Comparison of ENCODE assay signal across 12 cellular contexts in the genomic region with DNA sequence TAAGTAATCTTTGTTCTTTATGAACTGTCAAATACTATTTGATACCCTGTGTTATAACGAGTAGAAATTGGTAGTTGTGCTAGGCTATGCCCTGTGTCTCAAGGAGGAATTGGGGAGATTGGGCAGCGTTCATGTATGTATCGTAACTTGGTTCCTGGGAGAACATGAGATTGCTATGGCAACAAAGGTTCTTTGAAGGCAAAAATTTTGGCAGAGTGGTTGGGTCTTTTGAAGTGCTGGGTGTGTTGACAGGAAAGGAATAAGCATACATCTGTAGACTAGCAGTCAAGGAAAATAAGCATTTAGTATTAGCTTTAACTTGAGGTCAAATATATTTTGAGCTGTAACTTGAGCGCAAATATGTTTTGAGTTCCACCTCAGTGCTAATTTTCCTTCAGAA. TPM values are rescaled to one million over a fixed set of nuclear protein-coding genes. Genes with fewer than 3 reads are reported as not detected.
DNase-seq lines count a peak whose midpoint lies in the region; ATAC-seq and TF ChIP-seq lines count a peak whose summit lies in the region.
"Had no signal": no experiment of that assay in that cellular context is flagged by ENCODE, and none has a peak within 500 bp of the region (broad histone marks: within the 10 kb centered on the region; RNA-seq: fewer than 3 reads in every experiment).

No MANE protein-coding gene starts in this region.

- POLR2A ChIA-PET in WTC11 (lab: Charles Lee): no interaction called here

- H3K27me3 ChIP-seq in layer of hippocampus (ENCODE audit: control insufficient read depth, insufficient read depth, low read length): no peaks in the 10 kb centered on the region
- no peaks in the 10 kb centered on the region for H3K27me3 ChIP-seq in colonic mucosa
- H3K27me3 ChIP-seq: SJCRH30 had no signal

- H3K27ac Mint-ChIP-seq in stimulated activated naive CD8-positive, alpha-beta T cell treated with anti-CD3 and anti-CD28 coated beads, Interleukin-15, Interleukin-2, amounts not matched to agents 100 ng/mL and 50 ng/mL, for 24 hours: no peak overlapping the region
- peak overlapping the region; percentile 73; the same call in 1 of the 2 replicates for H3K27ac Mint-ChIP-seq in WTC11

- ATAC-seq in stimulated activated naive CD8-positive, alpha-beta T cell treated with anti-CD3 and anti-CD28 coated beads, Interleukin-15, Interleukin-2, amounts not matched to agents 100 U/mL and 50 U/mL, for 24 hours: no peak
- ATAC-seq in WTC11: no peak

- no peaks in the 10 kb centered on the region for H3K27me3 Mint-ChIP-seq in stimulated activated naive CD8-positive, alpha-beta T cell treated with anti-CD3 and anti-CD28 coated beads, Interleukin-15, Interleukin-2, amounts not matched to agents 100 ng/mL and 50 ng/mL, for 24 hours
- no peaks in the 10 kb centered on the region for H3K27me3 Mint-ChIP-seq in WTC11 (ENCODE audit: low read depth)

- peak overlapping the region; percentile 38 for H3K4me3 Mint-ChIP-seq in stimulated activated naive CD8-positive, alpha-beta T cell treated with anti-CD3 and anti-CD28 coated beads, Interleukin-15, Interleukin-2, amounts not matched to agents 100 ng/mL and 50 ng/mL, for 24 hours
- no peak overlapping the region for H3K4me3 Mint-ChIP-seq in WTC11

- peaks cover 5% of the 10 kb centered on the region for H3K36me3 Mint-ChIP-seq in stimulated activated naive CD8-positive, alpha-beta T cell treated with anti-CD3 and anti-CD28 coated beads, Interleukin-15, Interleukin-2, amounts not matched to agents 100 ng/mL and 50 ng/mL, for 24 hours (ENCODE audit: low read depth)
- H3K36me3 Mint-ChIP-seq in WTC11: no peaks in the 10 kb centered on the region

- H3K4me3 ChIP-seq in colonic mucosa: no peak overlapping the region
- H3K4me3 ChIP-seq: SJCRH30 had no signal

- CTCF ChIA-PET in WTC11 (lab: Charles Lee): no interaction called here

- H3K36me3 ChIP-seq in colonic mucosa: no peaks in the 10 kb centered on the region
- H3K36me3 ChIP-seq: SJCRH30 had no signal

- H3K9me3 Mint-ChIP-seq in stimulated activated naive CD8-positive, alpha-beta T cell treated with anti-CD3 and anti-CD28 coated beads, Interleukin-15, Interleukin-2, amounts not matched to agents 100 ng/mL and 50 ng/mL, for 24 hours: no peaks in the 10 kb centered on the region
- H3K9me3 Mint-ChIP-seq in WTC11: no peaks in the 10 kb centered on the region

- H3K4me1 ChIP-seq in colonic mucosa: no peaks in the 10 kb centered on the region

- H3K9ac ChIP-seq in colonic mucosa (ENCODE audit: low read depth in 2 of 2, low read length in 2 of 2): no peak overlapping the region

- DNase-seq in stimulated activated naive CD8-positive, alpha-beta T cell treated with anti-CD3 and anti-CD28 coated beads, Interleukin-15, Interleukin-2, amounts not matched to agents 100 U/mL and 50 U/mL, for 24 hours: no peak
- DNase-seq in WTC11 (ENCODE audit: low spot score): no peak
- no peak for DNase-seq in colonic mucosa
- no peak for DNase-seq in RKO (ENCODE audit: low spot score)
- no peak for DNase-seq in A172 (ENCODE audit: low spot score)
- DNase-seq in T-helper 1 cell: no peak
- DNase-seq: activated naive CD4-positive, alpha-beta T cell treated with anti-CD3 and anti-CD28 coated beads, Interleukin-2, amount 50 U/mL, for 16 hours; C1 segment of cervical spinal cord; NCI-H2029 treated with DMSO at 0.1 percent for 48 hours had no signal

- H3K4me1 Mint-ChIP-seq in stimulated activated naive CD8-positive, alpha-beta T cell treated with anti-CD3 and anti-CD28 coated beads, Interleukin-15, Interleukin-2, amounts not matched to agents 100 ng/mL and 50 ng/mL, for 24 hours (ENCODE audit: low read depth): peaks cover 61% of the 10 kb centered on the region
- H3K4me1 Mint-ChIP-seq in WTC11: peaks cover 52% of the 10 kb centered on the region

- no peaks in the 10 kb centered on the region for H3K9me3 ChIP-seq in colonic mucosa

- intact Hi-C loops in colonic mucosa (cut with DNase I): no loop called here

- no peak for TF ChIP-seq CTCF in WTC11 (IDR thresholded peaks at IDR 0.05)
- no peak for TF ChIP-seq CTCF in colonic mucosa (IDR thresholded peaks at IDR 0.05)

- H3K27ac ChIP-seq in layer of hippocampus (ENCODE audit: low read depth, low read length) (peak overlapping the region; percentile 18), colonic mucosa (no peak overlapping the region)
- H3K27ac ChIP-seq: SJCRH30 had no signal

TF ChIP-seq in WTC11, 78 proteins besides CTCF, POLR2A, EP300 and RAD21 (continues in another document):
- TF ChIP-seq CBFB (CRISPR knock-in tag; IDR thresholded peaks at IDR 0.05; ENCODE audit: low read depth): no peak
- TF ChIP-seq FOXJ3 (CRISPR knock-in tag; IDR thresholded peaks at IDR 0.05; ENCODE audit: borderline replicate concordance): no peak
- no peak for TF ChIP-seq RELA (CRISPR knock-in tag; IDR thresholded peaks at IDR 0.05; ENCODE audit: borderline replicate concordance)
- TF ChIP-seq, protein P1, sequence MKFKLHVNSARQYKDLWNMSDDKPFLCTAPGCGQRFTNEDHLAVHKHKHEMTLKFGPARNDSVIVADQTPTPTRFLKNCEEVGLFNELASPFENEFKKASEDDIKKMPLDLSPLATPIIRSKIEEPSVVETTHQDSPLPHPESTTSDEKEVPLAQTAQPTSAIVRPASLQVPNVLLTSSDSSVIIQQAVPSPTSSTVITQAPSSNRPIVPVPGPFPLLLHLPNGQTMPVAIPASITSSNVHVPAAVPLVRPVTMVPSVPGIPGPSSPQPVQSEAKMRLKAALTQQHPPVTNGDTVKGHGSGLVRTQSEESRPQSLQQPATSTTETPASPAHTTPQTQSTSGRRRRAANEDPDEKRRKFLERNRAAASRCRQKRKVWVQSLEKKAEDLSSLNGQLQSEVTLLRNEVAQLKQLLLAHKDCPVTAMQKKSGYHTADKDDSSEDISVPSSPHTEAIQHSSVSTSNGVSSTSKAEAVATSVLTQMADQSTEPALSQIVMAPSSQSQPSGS (CRISPR knock-in tag; IDR thresholded peaks at IDR 0.05; ENCODE audit: borderline replicate concordance, low read depth): no peak
- no peak for TF ChIP-seq JUN (CRISPR knock-in tag; IDR thresholded peaks at IDR 0.05)
- TF ChIP-seq, protein P2, sequence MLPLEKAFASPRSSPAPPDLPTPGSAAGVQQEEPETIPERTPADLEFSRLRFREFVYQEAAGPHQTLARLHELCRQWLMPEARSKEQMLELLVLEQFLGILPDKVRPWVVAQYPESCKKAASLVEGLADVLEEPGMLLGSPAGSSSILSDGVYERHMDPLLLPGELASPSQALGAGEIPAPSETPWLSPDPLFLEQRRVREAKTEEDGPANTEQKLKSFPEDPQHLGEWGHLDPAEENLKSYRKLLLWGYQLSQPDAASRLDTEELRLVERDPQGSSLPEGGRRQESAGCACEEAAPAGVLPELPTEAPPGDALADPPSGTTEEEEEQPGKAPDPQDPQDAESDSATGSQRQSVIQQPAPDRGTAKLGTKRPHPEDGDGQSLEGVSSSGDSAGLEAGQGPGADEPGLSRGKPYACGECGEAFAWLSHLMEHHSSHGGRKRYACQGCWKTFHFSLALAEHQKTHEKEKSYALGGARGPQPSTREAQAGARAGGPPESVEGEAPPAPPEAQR (CRISPR knock-in tag; IDR thresholded peaks at IDR 0.05): no peak
- TF ChIP-seq, protein P3, sequence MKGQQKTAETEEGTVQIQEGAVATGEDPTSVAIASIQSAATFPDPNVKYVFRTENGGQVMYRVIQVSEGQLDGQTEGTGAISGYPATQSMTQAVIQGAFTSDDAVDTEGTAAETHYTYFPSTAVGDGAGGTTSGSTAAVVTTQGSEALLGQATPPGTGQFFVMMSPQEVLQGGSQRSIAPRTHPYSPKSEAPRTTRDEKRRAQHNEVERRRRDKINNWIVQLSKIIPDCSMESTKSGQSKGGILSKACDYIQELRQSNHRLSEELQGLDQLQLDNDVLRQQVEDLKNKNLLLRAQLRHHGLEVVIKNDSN (CRISPR knock-in tag; IDR thresholded peaks at IDR 0.05): no peak
- TF ChIP-seq, protein P4, sequence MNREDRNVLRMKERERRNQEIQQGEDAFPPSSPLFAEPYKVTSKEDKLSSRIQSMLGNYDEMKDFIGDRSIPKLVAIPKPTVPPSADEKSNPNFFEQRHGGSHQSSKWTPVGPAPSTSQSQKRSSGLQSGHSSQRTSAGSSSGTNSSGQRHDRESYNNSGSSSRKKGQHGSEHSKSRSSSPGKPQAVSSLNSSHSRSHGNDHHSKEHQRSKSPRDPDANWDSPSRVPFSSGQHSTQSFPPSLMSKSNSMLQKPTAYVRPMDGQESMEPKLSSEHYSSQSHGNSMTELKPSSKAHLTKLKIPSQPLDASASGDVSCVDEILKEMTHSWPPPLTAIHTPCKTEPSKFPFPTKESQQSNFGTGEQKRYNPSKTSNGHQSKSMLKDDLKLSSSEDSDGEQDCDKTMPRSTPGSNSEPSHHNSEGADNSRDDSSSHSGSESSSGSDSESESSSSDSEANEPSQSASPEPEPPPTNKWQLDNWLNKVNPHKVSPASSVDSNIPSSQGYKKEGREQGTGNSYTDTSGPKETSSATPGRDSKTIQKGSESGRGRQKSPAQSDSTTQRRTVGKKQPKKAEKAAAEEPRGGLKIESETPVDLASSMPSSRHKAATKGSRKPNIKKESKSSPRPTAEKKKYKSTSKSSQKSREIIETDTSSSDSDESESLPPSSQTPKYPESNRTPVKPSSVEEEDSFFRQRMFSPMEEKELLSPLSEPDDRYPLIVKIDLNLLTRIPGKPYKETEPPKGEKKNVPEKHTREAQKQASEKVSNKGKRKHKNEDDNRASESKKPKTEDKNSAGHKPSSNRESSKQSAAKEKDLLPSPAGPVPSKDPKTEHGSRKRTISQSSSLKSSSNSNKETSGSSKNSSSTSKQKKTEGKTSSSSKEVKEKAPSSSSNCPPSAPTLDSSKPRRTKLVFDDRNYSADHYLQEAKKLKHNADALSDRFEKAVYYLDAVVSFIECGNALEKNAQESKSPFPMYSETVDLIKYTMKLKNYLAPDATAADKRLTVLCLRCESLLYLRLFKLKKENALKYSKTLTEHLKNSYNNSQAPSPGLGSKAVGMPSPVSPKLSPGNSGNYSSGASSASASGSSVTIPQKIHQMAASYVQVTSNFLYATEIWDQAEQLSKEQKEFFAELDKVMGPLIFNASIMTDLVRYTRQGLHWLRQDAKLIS (CRISPR knock-in tag; IDR thresholded peaks at IDR 0.05; ENCODE audit: borderline replicate concordance): no peak
- TF ChIP-seq FOXP1 (CRISPR knock-in tag; IDR thresholded peaks at IDR 0.05; ENCODE audit: borderline replicate concordance): no peak
- TF ChIP-seq TEAD1 (CRISPR knock-in tag; IDR thresholded peaks at IDR 0.05): no peak
- TF ChIP-seq, protein P5, sequence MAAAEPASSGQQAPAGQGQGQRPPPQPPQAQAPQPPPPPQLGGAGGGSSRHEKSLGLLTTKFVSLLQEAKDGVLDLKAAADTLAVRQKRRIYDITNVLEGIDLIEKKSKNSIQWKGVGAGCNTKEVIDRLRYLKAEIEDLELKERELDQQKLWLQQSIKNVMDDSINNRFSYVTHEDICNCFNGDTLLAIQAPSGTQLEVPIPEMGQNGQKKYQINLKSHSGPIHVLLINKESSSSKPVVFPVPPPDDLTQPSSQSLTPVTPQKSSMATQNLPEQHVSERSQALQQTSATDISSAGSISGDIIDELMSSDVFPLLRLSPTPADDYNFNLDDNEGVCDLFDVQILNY (CRISPR knock-in tag; IDR thresholded peaks at IDR 0.05): no peak
- TF ChIP-seq KAT7 (CRISPR knock-in tag; IDR thresholded peaks at IDR 0.05; ENCODE audit: borderline replicate concordance): no peak

RNA-seq across cellular contexts. Expression of a gene that starts 45.3 kb away (rescaled TPM):
- total RNA-seq in WTC11 (2021) (73.2 to 92.9 TPM (median 81.3 TPM) in 3 replicates), colonic mucosa (10 to 100 TPM; 68.7 to 76.3 TPM)
- total RNA-seq in A172 (2014; rRNA removed; shearing (Covaris generic)): 53.8 and 133 TPM in 2 replicates
